11 cellular contexts compared by ENCODE assay signal in the genomic region with DNA sequence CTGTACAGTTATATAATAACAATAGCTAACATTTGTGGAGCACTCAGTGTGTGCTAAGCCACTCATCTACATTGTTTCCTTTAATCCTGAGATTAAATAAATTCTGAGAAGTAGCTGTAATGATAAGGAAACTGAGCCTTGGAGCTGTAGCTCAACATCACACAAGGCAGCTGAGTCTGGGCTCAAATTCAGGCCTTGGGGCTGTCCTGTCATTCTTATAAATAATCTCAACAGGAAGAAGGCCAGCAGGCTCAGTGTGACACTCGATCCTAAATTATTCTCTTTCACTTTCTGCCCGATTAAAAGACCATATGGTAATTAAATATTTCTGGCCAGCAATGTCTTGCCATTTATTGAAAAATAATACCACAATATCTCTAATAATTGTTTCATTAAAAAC. TPM values are rescaled to one million over a fixed set of nuclear protein-coding genes. Genes with fewer than 3 reads are reported as not detected.
DNase-seq lines count a peak whose midpoint lies in the region; ATAC-seq and TF ChIP-seq lines count a peak whose summit lies in the region.
"Had no signal": no experiment of that assay in that cellular context is flagged by ENCODE, and none has a peak within 500 bp of the region (broad histone marks: within the 10 kb centered on the region; RNA-seq: fewer than 3 reads in every experiment).

No MANE protein-coding gene starts in this region.

- ATAC-seq in SK-N-SH treated with all-trans-retinoic acid at 6 μM for 48 hours (peak; percentile 60), right cardiac atrium (peak; percentile 53 to 56), GM21737 (IDR thresholded peaks at IDR 0.05; ENCODE audit: unreplicated experiment) (no peak), HG03520 (IDR thresholded peaks at IDR 0.05; ENCODE audit: unreplicated experiment) (no peak)

- no peaks in the 10 kb centered on the region for H3K27me3 Mint-ChIP-seq in Calu3 (ENCODE audit: unreplicated experiment)
- H3K27me3 Mint-ChIP-seq: activated B cell treated with CpG ODN at 0.5 μM for 24 hours, memory B cell had no signal

- under 1% methylated on average over 2 of the region's 2 CpGs for WGBS in right cardiac atrium

- no peaks in the 10 kb centered on the region for H3K4me1 ChIP-seq in right cardiac atrium (ENCODE audit: control insufficient read depth, insufficient read depth, low read length)

- DNase-seq in Calu3 (no peak), right cardiac atrium (no peak), NCI-H446 treated with DMSO at 0.1 percent for 48 hours (lab: John Stamatoyannopoulos, UW) (no peak)
- DNase-seq: activated B cell treated with CpG ODN at 0.5 μM for 24 hours, NCI-H2171 had no signal

- H3K9me3 Mint-ChIP-seq in Calu3 (ENCODE audit: low read depth, unreplicated experiment) = no peaks in the 10 kb centered on the region
- H3K9me3 Mint-ChIP-seq: activated B cell treated with CpG ODN at 0.5 μM for 24 hours, CD14-positive monocyte, memory B cell had no signal

- intact Hi-C loops in Calu3 (cut with micrococcal nuclease; ENCODE audit: unreplicated experiment) = loop anchor here (5.0 kb wide), 1 partner anchor 36 kb away; no protein-coding TSS in a partner anchor
- intact Hi-C loops in right cardiac atrium (cut with DNase I) = no loop called here

- TF ChIP-seq CTCF in Calu3 (IDR thresholded peaks at IDR 0.05; ENCODE audit: unreplicated experiment) = no peak

- peak overlapping the region; percentile 10 for H3K4me3 Mint-ChIP-seq in Calu3 (ENCODE audit: low read depth, unreplicated experiment)
- H3K4me3 Mint-ChIP-seq: activated B cell treated with CpG ODN at 0.5 μM for 24 hours, CD14-positive monocyte, memory B cell had no signal

- BruUV-seq in Calu3 (replicated peaks; lab: Mats Ljungman, UMichigan) = no TSS peak

- no peaks in the 10 kb centered on the region for H3K36me3 Mint-ChIP-seq in Calu3 (ENCODE audit: insufficient read depth, unreplicated experiment)

- CTCF ChIA-PET in Calu3 (lab: Charles Lee) = interaction anchor here (0.5 to 0.9 kb wide), 3 partner anchors 8 to 590 kb away, joined by 4 read pairs; no protein-coding TSS in a partner anchor

- no peak overlapping the region for H3K27ac Mint-ChIP-seq in Calu3 (ENCODE audit: unreplicated experiment)
- H3K27ac Mint-ChIP-seq: activated B cell treated with CpG ODN at 0.5 μM for 24 hours, memory B cell had no signal

- H3K27me3 ChIP-seq in right cardiac atrium (ENCODE audit: control insufficient read depth, insufficient read depth) = no peaks in the 10 kb centered on the region

- no peaks in the 10 kb centered on the region for H3K9me3 ChIP-seq in right cardiac atrium (ENCODE audit: control insufficient read depth, low read length)

- peak overlapping the region; percentile 62 for H3K27ac ChIP-seq in right cardiac atrium (ENCODE audit: low read length)

- peaks cover 45% of the 10 kb centered on the region for H3K4me1 Mint-ChIP-seq in Calu3 (ENCODE audit: low read depth, unreplicated experiment)

- no peak overlapping the region for H3K4me3 ChIP-seq in right cardiac atrium (ENCODE audit: low read length)
- H3K4me3 ChIP-seq: skin epidermis had no signal

TF ChIP-seq in SK-N-SH treated with all-trans-retinoic acid at 6 μM for 48 hours, 23 proteins besides CTCF, POLR2A, EP300 and RAD21:
- TF ChIP-seq ZC3H10 (CRISPR knock-in tag; IDR thresholded peaks at IDR 0.05) = no peak
- no peak for TF ChIP-seq OSR1 (CRISPR knock-in tag; IDR thresholded peaks at IDR 0.05)
- TF ChIP-seq ZFP3 (CRISPR knock-in tag; IDR thresholded peaks at IDR 0.05) = no peak
- TF ChIP-seq ISL1 (CRISPR knock-in tag; IDR thresholded peaks at IDR 0.05) = no peak
- TF ChIP-seq ZFP30 (CRISPR knock-in tag; IDR thresholded peaks at IDR 0.05) = no peak

RNA-seq across cellular contexts. Expression of a gene that starts 24.5 kb away (rescaled TPM):
- total RNA-seq in Calu3 (2022) (37.7 and 41.0 TPM in 2 replicates), right cardiac atrium (10 to 100 TPM; 28.9 to 48.0 (median 46.5) TPM)
- 35.2 TPM for polyA plus RNA-seq in right cardiac atrium

RNA-seq across cellular contexts. Expression of a gene that starts 43.8 kb away (rescaled TPM):
- 5.2 and 5.3 TPM in 2 replicates for total RNA-seq in Calu3 (2022)
- total RNA-seq in right cardiac atrium = 10 to 100 TPM; 15.0 to 43.0 (median 16.6) TPM
- 20.9 TPM for polyA plus RNA-seq in right cardiac atrium

RNA-seq across cellular contexts. Expression of a gene that starts 45.7 kb away (rescaled TPM):
- 5.4 and 6.0 TPM in 2 replicates for total RNA-seq in Calu3 (2022)
- total RNA-seq in right cardiac atrium = under 1 TPM in 1 of 4 donors, not detected in 3; 0.17 TPM
- 0.05 TPM for polyA plus RNA-seq in right cardiac atrium
- total RNA-seq: activated B cell treated with CpG ODN at 0.5 μM for 24 hours had no signal
- polyA plus RNA-seq: CD14-positive monocyte had no signal

Comparison
In these comparisons a context has a peak if more than half of its experiments do, and no peak if none do; other contexts are left out.
1. ATAC-seq: peak in SK-N-SH treated with all-trans-retinoic acid at 6 μM for 48 hours (single experiment) and right cardiac atrium (2 of 2); none in GM21737 (single experiment) and HG03520 (single experiment).